Comparison of ENCODE assay signal across 30 cellular contexts in genomic region chr1:162396201-162396906, GRCh38. TPM values are rescaled to one million over a fixed set of nuclear protein-coding genes. Genes with fewer than 3 reads are reported as not detected.
"Had no signal": no experiment of that assay in that cellular context is flagged by ENCODE, and none has a peak within 500 bp of the region (broad histone marks: within the 10 kb centered on the region; RNA-seq: fewer than 3 reads in every experiment).

No MANE protein-coding gene starts in this region.

- H3K27me3 ChIP-seq: breast epithelium, MG63, SJCRH30 had no signal

- ATAC-seq: activated CD8-positive, alpha-beta T cell treated with anti-CD3 and anti-CD28 coated beads, Interleukin-2, amount 10 ng/mL, durations not matched to agents 7 days and 5 days; WTC11 had no signal

- H3K4me3 Mint-ChIP-seq: activated CD8-positive, alpha-beta T cell treated with anti-CD3 and anti-CD28 coated beads, Interleukin-2, amount 10 ng/mL, durations not matched to agents 7 days and 5 days; activated naive CD8-positive, alpha-beta T cell treated with anti-CD3 and anti-CD28 coated beads, Interleukin-2, amount 10 ng/mL, durations not matched to agents 7 days and 5 days; T-helper 2 cell treated with Interferon-gamma antibody and Interleukin-4, amounts not matched to agents 5 μg/mL and 100 μg/mL, for 36 hours; WTC11 had no signal

- H3K27ac ChIP-seq: breast epithelium, KMS-11, RWPE1, SJCRH30 had no signal

- DNase-seq: activated CD4-positive, alpha-beta T cell treated with anti-CD3 and anti-CD28 coated beads for 48 hours; activated CD4-positive, alpha-beta T cell treated with anti-CD3 and anti-CD28 coated beads, Interleukin-2, amount 50 U/mL, for 4 hours; activated CD4-positive, CD25-positive, alpha-beta regulatory T cell treated with anti-CD3 and anti-CD28 coated beads, Interleukin-2, amount 50 U/mL, for 72 hours; activated CD8-positive, alpha-beta memory T cell treated with anti-CD3 and anti-CD28 coated beads, Interleukin-2, amount 50 U/mL, for 48 hours; activated CD8-positive, alpha-beta T cell treated with anti-CD3 and anti-CD28 coated beads, Interleukin-2, amount 10 ng/mL, durations not matched to agents 7 days and 5 days; activated naive CD4-positive, alpha-beta T cell treated with anti-CD3 and anti-CD28 coated beads, Interleukin-2, amount 50 U/mL, for 16 hours; activated naive CD8-positive, alpha-beta T cell treated with anti-CD3 and anti-CD28 coated beads, Interleukin-2, amount 10 ng/mL, durations not matched to agents 7 days and 5 days; activated T-cell treated with anti-CD3 and anti-CD28 coated beads, Interleukin-2, amount 50 U/mL, for 1 hour; aorta; central memory CD4-positive, alpha-beta T cell; MV-4-11; NCI-H1092 treated with DMSO at 0.1 percent for 48 hours; NCI-H1417 treated with DMSO at 0.1 percent for 48 hours; NCI-H1694; NCI-H2029; NCI-H2107; NCI-H2171 treated with DMSO at 0.1 percent for 48 hours; NCI-H526; NCI-H774; Right ventricle myocardium superior; SJCRH30; SW 1271 had no signal

- H3K9me3 ChIP-seq: breast epithelium, MG63, SJCRH30 had no signal

- H3K4me3 ChIP-seq: breast epithelium, MG63, SJCRH30 had no signal

- H3K9ac ChIP-seq: KMS-11 had no signal

- H3K9me3 Mint-ChIP-seq: activated naive CD8-positive, alpha-beta T cell treated with anti-CD3 and anti-CD28 coated beads, Interleukin-2, amount 10 ng/mL, durations not matched to agents 7 days and 5 days; T-helper 2 cell treated with Interferon-gamma antibody and Interleukin-4, amounts not matched to agents 5 μg/mL and 100 μg/mL, for 36 hours had no signal

- H3K36me3 ChIP-seq: breast epithelium, MG63, SJCRH30 had no signal

- H3K36me3 Mint-ChIP-seq: activated naive CD8-positive, alpha-beta T cell treated with anti-CD3 and anti-CD28 coated beads, Interleukin-2, amount 10 ng/mL, durations not matched to agents 7 days and 5 days; WTC11 had no signal

- H3K27ac Mint-ChIP-seq: activated CD8-positive, alpha-beta T cell treated with anti-CD3 and anti-CD28 coated beads, Interleukin-2, amount 10 ng/mL, durations not matched to agents 7 days and 5 days; activated naive CD8-positive, alpha-beta T cell treated with anti-CD3 and anti-CD28 coated beads, Interleukin-2, amount 10 ng/mL, durations not matched to agents 7 days and 5 days; T-helper 2 cell treated with Interferon-gamma antibody and Interleukin-4, amounts not matched to agents 5 μg/mL and 100 μg/mL, for 36 hours; WTC11 had no signal

- H3K4me1 ChIP-seq: breast epithelium had no signal

RNA-seq across cellular contexts. Expression of gene C1orf226, which starts 14.8 kb away (rescaled TPM):
- total RNA-seq: activated CD8-positive, alpha-beta T cell treated with anti-CD3 and anti-CD28 coated beads, Interleukin-2, amount 10 ng/mL, durations not matched to agents 7 days and 5 days; T-helper 1 cell treated with Interleukin-12 subunit alpha and Interleukin-12 subunit beta and Interleukin-4 antibody, amounts not matched to agents 30 ng/mL and 1 ng/mL, for 36 hours had no signal

RNA-seq across cellular contexts. Expression of gene SH2D1B, which starts 15.6 kb away (rescaled TPM):
- total RNA-seq: activated CD8-positive, alpha-beta T cell treated with anti-CD3 and anti-CD28 coated beads, Interleukin-2, amount 10 ng/mL, durations not matched to agents 7 days and 5 days; activated naive CD8-positive, alpha-beta T cell treated with anti-CD3 and anti-CD28 coated beads, Interleukin-2, amount 10 ng/mL, durations not matched to agents 7 days and 5 days; NCI-H460; SJCRH30; T-helper 1 cell treated with Interleukin-12 subunit alpha and Interleukin-12 subunit beta and Interleukin-4 antibody, amounts not matched to agents 30 ng/mL and 1 ng/mL, for 36 hours; WTC11 had no signal

RNA-seq across cellular contexts. Expression of gene SPATA46, which starts 19.7 kb away (rescaled TPM):
- total RNA-seq: activated CD8-positive, alpha-beta T cell treated with anti-CD3 and anti-CD28 coated beads, Interleukin-2, amount 10 ng/mL, durations not matched to agents 7 days and 5 days; activated naive CD8-positive, alpha-beta T cell treated with anti-CD3 and anti-CD28 coated beads, Interleukin-2, amount 10 ng/mL, durations not matched to agents 7 days and 5 days; aorta; breast epithelium; NCI-H460; Right ventricle myocardium superior; SJCRH30; T-helper 1 cell treated with Interleukin-12 subunit alpha and Interleukin-12 subunit beta and Interleukin-4 antibody, amounts not matched to agents 30 ng/mL and 1 ng/mL, for 36 hours; WTC11 had no signal
